ENCODE assay signal across 8 cellular contexts in genomic region chr9:83596899-83597504, GRCh38. TPM values are rescaled to one million over a fixed set of nuclear protein-coding genes. Genes with fewer than 3 reads are reported as not detected.
A peak's percentile ranks its signal among the peaks of the same experiment; 100 is the strongest.
DNase-seq lines count a peak whose midpoint lies in the region; ATAC-seq and TF ChIP-seq lines count a peak whose summit lies in the region.

No MANE protein-coding gene starts in this region.

- peak; percentile 58 for TF ChIP-seq CTCF in AG10803 (conservative IDR thresholded peaks at IDR 0.05; ENCODE audit: low read length)
- TF ChIP-seq CTCF in GM13976 (IDR thresholded peaks at IDR 0.05; ENCODE audit: borderline replicate concordance, control extremely low read depth, extremely low read depth, insufficient read depth, missing control alignments), result peak; percentile 51
- TF ChIP-seq CTCF in fibroblast of the aortic adventitia (IDR thresholded peaks at IDR 0.05; ENCODE audit: insufficient read depth, low read length), result peak; percentile 61
- peak; percentile 75 for TF ChIP-seq CTCF in progenitor cell of endocrine pancreas (IDR thresholded peaks at IDR 0.05; ENCODE audit: unreplicated experiment)

- ATAC-seq in HG03025 (IDR thresholded peaks at IDR 0.05; ENCODE audit: low FRiP score, unreplicated experiment), result no peak

- in situ Hi-C loops in GM13976 (cut with MboI; ENCODE audit: low sequenced_read_pairs, unreplicated experiment), result no loop called here

- H3K27ac Mint-ChIP-seq in progenitor cell of endocrine pancreas, result no peak overlapping the region

- H3K27me3 Mint-ChIP-seq in progenitor cell of endocrine pancreas, result peaks cover 7% of the 10 kb centered on the region

- H3K4me3 Mint-ChIP-seq in progenitor cell of endocrine pancreas (ENCODE audit: low read depth), result no peak overlapping the region

- no peaks in the 10 kb centered on the region for H3K9me3 Mint-ChIP-seq in progenitor cell of endocrine pancreas (ENCODE audit: low read depth)

- no peaks in the 10 kb centered on the region for H3K4me1 Mint-ChIP-seq in progenitor cell of endocrine pancreas (ENCODE audit: low read depth)

- H3K4me3 ChIP-seq in AG10803 (ENCODE audit: low read length) (no peak overlapping the region), fibroblast of the aortic adventitia (ENCODE audit: low read depth, low read length) (no peak overlapping the region)

- DNase-seq in AG10803 (ENCODE audit: low read depth) (no peak), GM13976 (ENCODE audit: low spot score) (peak; percentile 74), NAMALWA (ENCODE audit: low spot score) (peak; percentile 58), fibroblast of the aortic adventitia (ENCODE audit: low read depth) (peak; percentile 52), progenitor cell of endocrine pancreas (ENCODE audit: low spot score, unreplicated experiment) (peak; percentile 36), GF-D8 (lab: John Stamatoyannopoulos, UW) (no peak)
- DNase-seq in activated CD4-positive, alpha-beta T cell treated with anti-CD3 and anti-CD28 coated beads, Interleukin-2, amount 50 U/mL, for 1 hour, result peak; percentile 18

- no peaks in the 10 kb centered on the region for H3K36me3 Mint-ChIP-seq in progenitor cell of endocrine pancreas (ENCODE audit: insufficient read depth)

RNA-seq across cellular contexts. Expression of gene IDNK, which starts 25.9 kb away (rescaled TPM):
- total RNA-seq in fibroblast of the aortic adventitia (ENCODE audit: low replicate concordance) (6.0 and 7.6 TPM in 2 replicates), progenitor cell of endocrine pancreas (3.8 and 4.5 TPM in 2 replicates)

RNA-seq across cellular contexts. Expression of gene FRMD3, which starts 58.8 kb away (rescaled TPM):
- 2.0 and 4.8 TPM in 2 replicates for total RNA-seq in fibroblast of the aortic adventitia (ENCODE audit: low replicate concordance)
- 0.65 and 0.73 TPM in 2 replicates for total RNA-seq in progenitor cell of endocrine pancreas

Comparison
In these comparisons a context has a peak if more than half of its experiments do, and no peak if none do; other contexts are left out.
1. DNase-seq: peak in GM13976 (single experiment), NAMALWA (single experiment), activated CD4-positive, alpha-beta T cell treated with anti-CD3 and anti-CD28 coated beads, Interleukin-2, amount 50 U/mL, for 1 hour (single experiment), fibroblast of the aortic adventitia (single experiment) and progenitor cell of endocrine pancreas (single experiment); none in AG10803 (single experiment) and GF-D8 (single experiment).
2. Peak in every context shown above with its lines, with median percentiles within 50 percentile points of each other: CTCF ChIP-seq.